ENCODE assay signal across 10 cellular contexts in genomic region chr2:144253743-144254142, GRCh38.
"Had no signal": no experiment of that assay in that cellular context is flagged by ENCODE, and none has a peak within 500 bp of the region (broad histone marks: within the 10 kb centered on the region; RNA-seq: fewer than 3 reads in every experiment).

No MANE protein-coding gene starts in this region.

- H3K27ac ChIP-seq: HL-60 had no signal

- ATAC-seq: GM23338 had no signal

- H3K4me2 ChIP-seq: GM23338 had no signal

- H3K27ac Mint-ChIP-seq: GM23338, H9, HFFc6, IgD-negative memory B cell had no signal

- DNase-seq: H9, HCEC 1CT, HFFc6, KG1 had no signal

- H3K27me3 Mint-ChIP-seq: IgD-negative memory B cell had no signal

- H3K4me3 Mint-ChIP-seq: GM23338, H9, HFFc6 had no signal

- H2AFZ ChIP-seq: GM23338 had no signal

- FAIRE-seq: H1, H54, HepG2 had no signal

- H3K4me3 ChIP-seq: GM23338 had no signal

- H3K4me1 Mint-ChIP-seq: GM23338 had no signal
